ENCODE assay signal across 18 cellular contexts in genomic region chr7:151681726-151682125, GRCh38.
DNase-seq lines count a peak whose midpoint lies in the region; ATAC-seq and TF ChIP-seq lines count a peak whose summit lies in the region.
"Had no signal": no experiment of that assay in that cellular context is flagged by ENCODE, and none has a peak within 500 bp of the region (broad histone marks: within the 10 kb centered on the region; RNA-seq: fewer than 3 reads in every experiment).

No MANE protein-coding gene starts in this region.

- no peak overlapping the region for H3K27ac ChIP-seq in CD8-positive, alpha-beta T cell (ENCODE audit: low read depth, low read length)
- peak overlapping the region; percentile 89 for H3K27ac ChIP-seq in suprapubic skin

- 96% methylated on average over 3 of the region's 3 CpGs for WGBS in suprapubic skin

- POLR2A ChIA-PET in CD8-positive, alpha-beta T cell (lab: Charles Lee), result no interaction called here

- H3K27me3 Mint-ChIP-seq in CD8-positive, alpha-beta T cell (ENCODE audit: low read depth), result no peaks in the 10 kb centered on the region
- no peaks in the 10 kb centered on the region for H3K27me3 Mint-ChIP-seq in Calu3 (ENCODE audit: unreplicated experiment)

- H3K4me1 Mint-ChIP-seq in CD8-positive, alpha-beta T cell (ENCODE audit: low read depth), result peaks cover 36% of the 10 kb centered on the region
- H3K4me1 Mint-ChIP-seq in Calu3 (ENCODE audit: low read depth, unreplicated experiment), result peaks cover 14% of the 10 kb centered on the region

- no peaks in the 10 kb centered on the region for H3K9me3 Mint-ChIP-seq in CD8-positive, alpha-beta T cell
- no peaks in the 10 kb centered on the region for H3K9me3 Mint-ChIP-seq in Calu3 (ENCODE audit: low read depth, unreplicated experiment)
- H3K9me3 Mint-ChIP-seq: CD8-positive, alpha-beta memory T cell; HFFc6 had no signal

- BruUV-seq in Calu3 (replicated peaks; lab: Mats Ljungman, UMichigan), result no TSS peak

- no peak for TF ChIP-seq EP300 in suprapubic skin (IDR thresholded peaks at IDR 0.05)

- no peak overlapping the region for H2AFZ ChIP-seq in Loucy (ENCODE audit: low read length)

- H3K9ac ChIP-seq in Loucy (ENCODE audit: low read depth, low read length, poor library complexity, severe bottlenecking), result peak overlapping the region; percentile 49

- no peaks in the 10 kb centered on the region for H3K9me2 ChIP-seq in Loucy (replicated peaks; ENCODE audit: low read depth, low read length)

- H3K4me1 ChIP-seq in CD8-positive, alpha-beta T cell (ENCODE audit: insufficient read depth, low read length), result peaks cover 27% of the 10 kb centered on the region
- H3K4me1 ChIP-seq in Loucy (ENCODE audit: insufficient read depth, low read length, poor library complexity, severe bottlenecking) (peaks cover 46% of the 10 kb centered on the region), suprapubic skin (peaks cover 58% of the 10 kb centered on the region)

- no peak for DNase-seq in CD8-positive, alpha-beta T cell
- DNase-seq in mesenteric fat pad (ENCODE audit: low spot score) (peak; percentile 33), suprapubic skin (ENCODE audit: low spot score in 2 of 2) (peak in 1 of 2 donors; percentile 18), COR-L47 (lab: John Stamatoyannopoulos, UW) (no peak), Calu3 (no peak)
- DNase-seq in NK-92 treated with Interleukin-12 subunit alpha and Interleukin-12 subunit beta, amount 100 ng/mL, for 24 hours (lab: John Stamatoyannopoulos, UW), result no peak
- DNase-seq: CD8-positive, alpha-beta memory T cell; DMS 273 treated with DMSO at 0.1 percent for 48 hours; GF-D8; GOT3; HFFc6; KBM-7; NCI-H1092 treated with DMSO at 0.1 percent for 48 hours; NCI-H2081 treated with DMSO at 0.1 percent for 48 hours; NCI-H510A treated with DMSO at 0.1 percent for 48 hours; Peyer's patch had no signal

- H3K27ac Mint-ChIP-seq in CD8-positive, alpha-beta T cell, result peak overlapping the region; percentile 55
- no peak overlapping the region for H3K27ac Mint-ChIP-seq in Calu3 (ENCODE audit: unreplicated experiment)
- H3K27ac Mint-ChIP-seq: HFFc6 had no signal

- H3K27me3 ChIP-seq in CD8-positive, alpha-beta T cell (ENCODE audit: insufficient read depth, low read length), result no peaks in the 10 kb centered on the region
- H3K27me3 ChIP-seq in Loucy (ENCODE audit: insufficient read depth, low read length, poor library complexity, severe bottlenecking) (no peaks in the 10 kb centered on the region), suprapubic skin (no peaks in the 10 kb centered on the region)
- H3K27me3 ChIP-seq: Peyer's patch had no signal

- no peak for TF ChIP-seq CTCF in CD8-positive, alpha-beta T cell (IDR thresholded peaks at IDR 0.05)
- TF ChIP-seq CTCF in Loucy (conservative IDR thresholded peaks at IDR 0.05; ENCODE audit: low read length) (no peak), suprapubic skin (IDR thresholded peaks at IDR 0.05) (no peak), Calu3 (IDR thresholded peaks at IDR 0.05; ENCODE audit: unreplicated experiment) (no peak)

- H3K36me3 ChIP-seq in CD8-positive, alpha-beta T cell (ENCODE audit: insufficient read depth, low read length), result no peaks in the 10 kb centered on the region
- H3K36me3 ChIP-seq in Loucy (ENCODE audit: insufficient read depth, low read length) (no peaks in the 10 kb centered on the region), suprapubic skin (no peaks in the 10 kb centered on the region)
- H3K36me3 ChIP-seq: Peyer's patch had no signal

- no peaks in the 10 kb centered on the region for H4K20me1 ChIP-seq in Loucy (ENCODE audit: insufficient read depth, low read length, poor library complexity, severe bottlenecking)

- CTCF ChIA-PET in CD8-positive, alpha-beta T cell (lab: Charles Lee), result no interaction called here
- CTCF ChIA-PET in Calu3 (lab: Charles Lee), result interaction anchor here (0.6 kb wide), 1 partner anchor 299 kb away, joined by 7 read pairs; no protein-coding TSS in a partner anchor

- intact Hi-C loops in CD8-positive, alpha-beta T cell (cut with DNase I, micrococcal nuclease), result no loop called here
- intact Hi-C loops in Calu3 (cut with micrococcal nuclease; ENCODE audit: unreplicated experiment), result no loop called here

- H3K4me3 Mint-ChIP-seq in CD8-positive, alpha-beta T cell, result no peak overlapping the region
- no peak overlapping the region for H3K4me3 Mint-ChIP-seq in Calu3 (ENCODE audit: low read depth, unreplicated experiment)
- H3K4me3 Mint-ChIP-seq: HFFc6 had no signal

- H3K4me2 ChIP-seq in Loucy (ENCODE audit: low read depth, low read length, poor library complexity, severe bottlenecking), result peak overlapping the region; percentile 17

- no peak for ATAC-seq in CD8-positive, alpha-beta T cell
- ATAC-seq: Right ventricle myocardium inferior had no signal

- no peak for TF ChIP-seq POLR2A in suprapubic skin (IDR thresholded peaks at IDR 0.05)

- no peaks in the 10 kb centered on the region for H3K9me3 ChIP-seq in CD8-positive, alpha-beta T cell (ENCODE audit: low read length)
- H3K9me3 ChIP-seq in Loucy (ENCODE audit: insufficient read depth, low read depth, low read length) (no peaks in the 10 kb centered on the region), suprapubic skin (no peaks in the 10 kb centered on the region)
- H3K9me3 ChIP-seq: Peyer's patch had no signal

- H3K36me3 Mint-ChIP-seq in CD8-positive, alpha-beta T cell, result peaks cover 2% of the 10 kb centered on the region
- H3K36me3 Mint-ChIP-seq in Calu3 (ENCODE audit: insufficient read depth, unreplicated experiment), result no peaks in the 10 kb centered on the region

- H3F3A ChIP-seq in Loucy (ENCODE audit: low read depth), result peaks cover 9% of the 10 kb centered on the region; the same call in 1 of the 2 replicates

- no peak overlapping the region for H3K4me3 ChIP-seq in CD8-positive, alpha-beta T cell (ENCODE audit: low read depth, low read length)
- H3K4me3 ChIP-seq in Loucy (ENCODE audit: low read length, poor library complexity, severe bottlenecking) (no peak overlapping the region), suprapubic skin (no peak overlapping the region)
- H3K4me3 ChIP-seq: Peyer's patch had no signal

- no peaks in the 10 kb centered on the region for H3K79me2 ChIP-seq in Loucy (ENCODE audit: insufficient read depth, low read length)
